In genomic region chr5:93997562-93997961, GRCh38 we compare ENCODE assay signal across 28 cellular contexts.
"Had no signal": no experiment of that assay in that cellular context is flagged by ENCODE, and none has a peak within 500 bp of the region (broad histone marks: within the 10 kb centered on the region; RNA-seq: fewer than 3 reads in every experiment).

No MANE protein-coding gene starts in this region.

- H3K27me3 ChIP-seq: left lung, ovary, stomach, testis, thyroid gland, transverse colon, upper lobe of left lung, vagina had no signal

- H3K4me1 ChIP-seq: left lung, lower lobe of right lung, stomach, testis, thyroid gland, upper lobe of left lung, vagina had no signal

- H3K9me3 ChIP-seq: ovary, testis, thyroid gland had no signal

- H3K36me3 ChIP-seq: left lung, lower lobe of right lung, ovary, stomach, thyroid gland, transverse colon, upper lobe of left lung, vagina had no signal

- ATAC-seq: left colon; left lung; lower lobe of right lung; natural killer cell; right cardiac atrium; sciatic nerve; stimulated activated naive B cell treated with anti-CD40 and anti-IgM and Interleukin-4, amounts not matched to agents 10 μg/mL and 1 μg/mL and 100 μg/mL, for 72 hours; stimulated activated naive CD8-positive, alpha-beta T cell treated with anti-CD3 and anti-CD28 coated beads, Interleukin-15, Interleukin-2, amounts not matched to agents 100 U/mL and 50 U/mL, for 24 hours had no signal

- H3K27ac ChIP-seq: left lung, lower lobe of right lung, ovary, skin epidermis, stomach, testis, thyroid gland, transverse colon, upper lobe of left lung, vagina had no signal

- DNase-seq: hippocampal formation; left colon; left lung; lower lobe of right lung; mammary epithelial cell; mesendoderm; naive B cell; natural killer cell; nephron progenitor cell; ovary; retina; right cardiac atrium; stimulated activated CD4-positive, alpha-beta T cell treated with anti-CD3 and anti-CD28 coated beads, Interleukin-12 subunit alpha, Interleukin-12 subunit beta, amount 100 ng/mL, for 4 hours; stimulated activated CD4-positive, alpha-beta T cell treated with anti-CD3 and anti-CD28 coated beads, Interleukin-15, amount 100 ng/mL, for 24 hours; stimulated activated CD4-positive, alpha-beta T cell treated with anti-CD3 and anti-CD28 coated beads, Interleukin-2, amount 100 ng/mL, for 24 hours; stimulated activated CD4-positive, alpha-beta T cell treated with anti-CD3 and anti-CD28 coated beads, Interleukin-4, amount 100 ng/mL, for 1 hour; stimulated activated naive B cell treated with anti-CD40 and anti-IgM and Interleukin-4, amounts not matched to agents 10 μg/mL and 1 μg/mL and 100 μg/mL, for 72 hours; stimulated activated naive CD8-positive, alpha-beta T cell treated with anti-CD3 and anti-CD28 coated beads, Interleukin-15, Interleukin-2, amounts not matched to agents 100 U/mL and 50 U/mL, for 24 hours; stomach; testis; thyroid gland; transverse colon; upper lobe of left lung had no signal

- H3K4me3 Mint-ChIP-seq: mesothelial cell of epicardium; naive B cell; natural killer cell; nephron progenitor cell; stimulated activated naive B cell treated with anti-CD40 and anti-IgM and Interleukin-4, amounts not matched to agents 10 μg/mL and 1 μg/mL and 100 μg/mL, for 72 hours had no signal

- H3K27ac Mint-ChIP-seq: mesothelial cell of epicardium; naive B cell; nephron progenitor cell; progenitor cell of endocrine pancreas; stimulated activated naive B cell treated with anti-CD40 and anti-IgM and Interleukin-4, amounts not matched to agents 10 μg/mL and 1 μg/mL and 100 μg/mL, for 72 hours had no signal

- H3K4me1 Mint-ChIP-seq: mesothelial cell of epicardium, nephron progenitor cell had no signal

- H3K27me3 Mint-ChIP-seq: naive B cell; progenitor cell of endocrine pancreas; stimulated activated naive B cell treated with anti-CD40 and anti-IgM and Interleukin-4, amounts not matched to agents 10 μg/mL and 1 μg/mL and 100 μg/mL, for 72 hours had no signal

- H3K4me3 ChIP-seq: left lung, lower lobe of right lung, ovary, skin epidermis, stomach, testis, thyroid gland, transverse colon, upper lobe of left lung, vagina had no signal
